In the genomic region with DNA sequence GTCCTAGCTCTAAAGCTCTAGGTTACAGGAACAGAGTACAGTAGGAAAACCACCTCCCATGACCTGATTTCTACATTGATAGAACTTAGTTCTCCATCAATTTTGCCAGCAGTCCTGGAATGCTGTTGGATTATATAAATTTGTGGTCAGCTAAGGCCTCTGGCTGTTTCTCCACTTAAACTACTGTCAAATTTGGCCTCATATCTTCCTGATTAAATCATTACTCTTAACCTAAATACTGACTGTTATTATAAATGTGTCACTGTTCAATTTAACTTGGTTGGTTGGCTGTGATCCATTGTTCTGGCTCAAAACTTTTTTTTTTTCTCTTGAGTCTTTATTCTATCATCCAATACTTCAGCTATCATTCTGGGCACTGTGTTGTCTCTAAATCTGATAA, we compare ENCODE assay signal across 32 cellular contexts.
"Had no signal": no experiment of that assay in that cellular context is flagged by ENCODE, and none has a peak within 500 bp of the region (broad histone marks: within the 10 kb centered on the region; RNA-seq: fewer than 3 reads in every experiment).

No MANE protein-coding gene starts in this region.

- H3K4me1 ChIP-seq: adrenal gland, body of pancreas, breast epithelium, SJCRH30 had no signal

- H3K9me3 ChIP-seq: adrenal gland, body of pancreas, breast epithelium, MG63, SJCRH30 had no signal

- ATAC-seq: activated naive CD4-positive, alpha-beta T cell treated with anti-CD3 and anti-CD28 coated beads, Interleukin-2, amount 50 U/mL, for 72 hours; activated T-cell treated with anti-CD3 and anti-CD28 coated beads, Interleukin-2, amount 50 U/mL, for 4 hours; body of pancreas; K562; T-cell had no signal

- H3K4me3 ChIP-seq: adrenal gland, body of pancreas, breast epithelium, K562, MG63, SJCRH30, SK-N-MC had no signal

- DNase-seq: activated B cell treated with CpG ODN at 0.5 μM for 24 hours; activated CD4-positive, alpha-beta memory T cell treated with anti-CD3 and anti-CD28 coated beads for 36 hours; activated CD4-positive, alpha-beta T cell treated with anti-CD3 and anti-CD28 coated beads for 4 hours; activated CD4-positive, alpha-beta T cell treated with anti-CD3 and anti-CD28 coated beads, Interleukin-2, amount 50 U/mL, for 1 hour; activated CD4-positive, CD25-positive, alpha-beta regulatory T cell treated with anti-CD3 and anti-CD28 coated beads, Interleukin-2, amount 50 U/mL, for 72 hours; activated CD8-positive, alpha-beta memory T cell treated with anti-CD3 and anti-CD28 coated beads, Interleukin-2, amount 50 U/mL, for 4 hours; activated gamma-delta T cell treated with Interleukin-2 at 50 U/mL for 16 hours; activated naive CD4-positive, alpha-beta T cell treated with anti-CD3 and anti-CD28 coated beads for 36 hours; activated T-cell treated with anti-CD3 and anti-CD28 coated beads for 4 hours; activated T-cell treated with anti-CD3 and anti-CD28 coated beads, Interleukin-2, amount 50 U/mL, for 4 hours; adrenal gland; body of pancreas; MG63; NCI-H1048; NCI-H1105 treated with DMSO at 0.1 percent for 48 hours; NCI-H1436; NCI-H1694; NCI-H1930; NCI-H2081 treated with DMSO at 0.1 percent for 48 hours; NCI-H345; NCI-H524 treated with DMSO at 0.1 percent for 48 hours; NCI-H748 treated with DMSO at 0.1 percent for 48 hours; Right ventricle myocardium superior; SJCRH30; T-cell; T-helper 2 cell; T-helper 9 cell had no signal

- H3K27me3 ChIP-seq: adrenal gland, body of pancreas, breast epithelium, MG63, SJCRH30 had no signal

- H3K36me3 ChIP-seq: adrenal gland, breast epithelium, MG63, SJCRH30 had no signal

- H3K27ac ChIP-seq: adrenal gland, body of pancreas, breast epithelium, SJCRH30, SK-N-MC, VCaP had no signal
